ENCODE assay signal across 1 cellular context in the genomic region with DNA sequence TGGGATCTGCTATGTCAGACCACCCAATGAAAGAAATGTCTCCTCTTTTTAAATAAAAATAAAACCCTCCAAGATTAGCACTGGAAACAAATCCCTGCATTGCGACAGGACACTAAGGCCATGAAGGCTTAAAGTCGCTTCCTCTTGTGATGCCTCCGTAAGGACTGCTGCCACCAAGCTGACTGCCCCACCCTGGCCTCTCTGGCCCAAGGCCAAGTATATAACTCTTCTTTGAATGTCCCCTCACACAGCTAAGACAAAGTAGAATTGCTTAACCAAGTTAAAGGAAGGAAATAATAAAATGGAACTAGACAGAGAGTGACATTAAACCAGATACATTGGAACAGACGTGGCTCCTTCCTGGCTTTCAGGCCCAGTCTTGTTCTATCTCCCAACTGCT.
TF ChIP-seq lines count a peak whose summit lies in the region.

No MANE protein-coding gene starts in this region.

TF ChIP-seq in SK-N-SH, 30 proteins besides CTCF, POLR2A, EP300 and RAD21 (continued from another document):
- TF ChIP-seq, protein P1, sequence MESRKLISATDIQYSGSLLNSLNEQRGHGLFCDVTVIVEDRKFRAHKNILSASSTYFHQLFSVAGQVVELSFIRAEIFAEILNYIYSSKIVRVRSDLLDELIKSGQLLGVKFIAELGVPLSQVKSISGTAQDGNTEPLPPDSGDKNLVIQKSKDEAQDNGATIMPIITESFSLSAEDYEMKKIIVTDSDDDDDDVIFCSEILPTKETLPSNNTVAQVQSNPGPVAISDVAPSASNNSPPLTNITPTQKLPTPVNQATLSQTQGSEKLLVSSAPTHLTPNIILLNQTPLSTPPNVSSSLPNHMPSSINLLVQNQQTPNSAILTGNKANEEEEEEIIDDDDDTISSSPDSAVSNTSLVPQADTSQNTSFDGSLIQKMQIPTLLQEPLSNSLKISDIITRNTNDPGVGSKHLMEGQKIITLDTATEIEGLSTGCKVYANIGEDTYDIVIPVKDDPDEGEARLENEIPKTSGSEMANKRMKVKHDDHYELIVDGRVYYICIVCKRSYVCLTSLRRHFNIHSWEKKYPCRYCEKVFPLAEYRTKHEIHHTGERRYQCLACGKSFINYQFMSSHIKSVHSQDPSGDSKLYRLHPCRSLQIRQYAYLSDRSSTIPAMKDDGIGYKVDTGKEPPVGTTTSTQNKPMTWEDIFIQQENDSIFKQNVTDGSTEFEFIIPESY (IDR thresholded peaks at IDR 0.05; ENCODE audit: borderline replicate concordance, low read depth) = no peak
- TF ChIP-seq GABPA (IDR thresholded peaks at IDR 0.05; ENCODE audit: low read depth) = no peak
- TF ChIP-seq POLR2AphosphoS5 (IDR thresholded peaks at IDR 0.05; ENCODE audit: low read depth, low read length) = no peak
